ENCODE assay signal across 8 cellular contexts in genomic region chr6:138300469-138300868, GRCh38.
"Had no signal": no experiment of that assay in that cellular context is flagged by ENCODE, and none has a peak within 500 bp of the region (broad histone marks: within the 10 kb centered on the region; RNA-seq: fewer than 3 reads in every experiment).

No MANE protein-coding gene starts in this region.

- H2AFZ ChIP-seq: GM23338 had no signal

- H3K4me2 ChIP-seq: GM23338 had no signal

- H3K27ac ChIP-seq: HL-60 had no signal

- H3K4me3 ChIP-seq: GM23338 had no signal

- ATAC-seq: GM23338 had no signal

- FAIRE-seq: H1, H54 had no signal

- DNase-seq: H9, HCEC 1CT, HFFc6, KG1 had no signal
